ENCODE assay signal across 21 cellular contexts in the genomic region with DNA sequence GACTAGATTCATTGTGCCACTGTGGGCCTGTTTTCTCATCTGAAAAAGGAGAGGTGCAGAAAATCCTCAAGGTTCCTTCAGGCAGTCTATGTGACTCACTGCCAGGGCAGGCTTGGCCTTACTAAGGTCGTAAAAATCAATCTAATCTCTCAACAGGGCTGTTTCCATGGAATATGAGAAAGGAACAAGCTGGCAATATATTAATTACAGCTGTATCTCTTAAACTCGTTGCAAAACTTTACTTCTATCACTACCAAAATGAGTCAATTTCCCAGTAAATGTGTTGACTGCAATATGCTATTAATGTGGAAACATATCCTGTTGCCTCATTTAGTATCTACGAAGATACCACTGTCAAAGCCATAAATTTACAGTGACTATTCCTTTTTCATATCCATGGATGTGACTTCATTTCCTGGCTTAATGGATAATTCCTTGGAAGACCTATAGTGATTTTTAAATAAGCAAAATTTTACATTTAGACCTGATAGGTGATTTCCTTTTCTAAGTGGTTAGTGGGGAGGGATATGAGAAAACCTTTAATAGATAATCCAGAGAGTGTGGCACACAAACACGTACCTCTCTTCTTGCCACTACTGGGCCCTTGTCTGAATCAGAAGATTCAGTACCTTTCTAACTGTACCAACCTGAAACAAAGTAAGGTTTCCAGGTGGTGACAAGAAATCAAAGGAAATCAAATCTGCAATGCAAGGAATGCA.
DNase-seq lines count a peak whose midpoint lies in the region; ATAC-seq and TF ChIP-seq lines count a peak whose summit lies in the region.
"Had no signal": no experiment of that assay in that cellular context is flagged by ENCODE, and none has a peak within 500 bp of the region (broad histone marks: within the 10 kb centered on the region; RNA-seq: fewer than 3 reads in every experiment).

No MANE protein-coding gene starts in this region.

- TF ChIP-seq POLR2A in gastroesophageal sphincter (IDR thresholded peaks at IDR 0.05) = no peak

- H3K27ac ChIP-seq in A673 (ENCODE audit: low read depth, low read length, poor library complexity, severe bottlenecking) = no peak overlapping the region
- H3K27ac ChIP-seq in VCaP = peak overlapping the region; percentile 19
- H3K27ac ChIP-seq in gastroesophageal sphincter = no peak overlapping the region
- H3K27ac ChIP-seq: A549, esophagus squamous epithelium, neural progenitor cell had no signal

- H3K36me3 Mint-ChIP-seq in activated naive CD4-positive, alpha-beta T cell treated with anti-CD3 and anti-CD28 coated beads for 36 hours (ENCODE audit: low read depth) = no peaks in the 10 kb centered on the region
- H3K36me3 Mint-ChIP-seq: activated CD4-positive, alpha-beta memory T cell treated with anti-CD3 and anti-CD28 coated beads for 36 hours; activated naive CD8-positive, alpha-beta T cell; CD8-positive, alpha-beta T cell had no signal

- H3K9me3 Mint-ChIP-seq in activated naive CD4-positive, alpha-beta T cell treated with anti-CD3 and anti-CD28 coated beads for 36 hours = no peaks in the 10 kb centered on the region
- H3K9me3 Mint-ChIP-seq: activated CD4-positive, alpha-beta memory T cell treated with anti-CD3 and anti-CD28 coated beads for 36 hours; activated T-cell treated with anti-CD3 and anti-CD28 coated beads, Interleukin-2, amount 50 U/mL, for 72 hours; CD8-positive, alpha-beta T cell had no signal

- no peaks in the 10 kb centered on the region for H3K4me1 Mint-ChIP-seq in activated naive CD4-positive, alpha-beta T cell treated with anti-CD3 and anti-CD28 coated beads for 36 hours (ENCODE audit: low read depth)
- H3K4me1 Mint-ChIP-seq: neural progenitor cell had no signal

- H3K27me3 ChIP-seq in A673 (replicated peaks; ENCODE audit: insufficient read depth, low read depth, low read length, poor library complexity) (no peaks in the 10 kb centered on the region), gastroesophageal sphincter (no peaks in the 10 kb centered on the region)
- H3K27me3 ChIP-seq: esophagus squamous epithelium, neural progenitor cell had no signal

- no peak for TF ChIP-seq EP300 in gastroesophageal sphincter (IDR thresholded peaks at IDR 0.05)

- H3K27ac Mint-ChIP-seq in activated naive CD4-positive, alpha-beta T cell treated with anti-CD3 and anti-CD28 coated beads for 36 hours = no peak overlapping the region
- H3K27ac Mint-ChIP-seq: activated CD4-positive, alpha-beta memory T cell treated with anti-CD3 and anti-CD28 coated beads for 36 hours; activated naive CD8-positive, alpha-beta T cell; activated T-cell treated with anti-CD3 and anti-CD28 coated beads, Interleukin-2, amount 50 U/mL, for 72 hours; CD8-positive, alpha-beta T cell; neural progenitor cell had no signal

- WGBS in gastroesophageal sphincter (ENCODE audit: low coverage in 1 of 2), 2 donors = 53 to 59% methylated on average over 4 of the region's 4 CpGs

- no peak overlapping the region for H3K4me3 Mint-ChIP-seq in activated naive CD4-positive, alpha-beta T cell treated with anti-CD3 and anti-CD28 coated beads for 36 hours
- H3K4me3 Mint-ChIP-seq: activated CD4-positive, alpha-beta memory T cell treated with anti-CD3 and anti-CD28 coated beads for 36 hours; activated naive CD8-positive, alpha-beta T cell; activated T-cell treated with anti-CD3 and anti-CD28 coated beads, Interleukin-2, amount 50 U/mL, for 72 hours; CD8-positive, alpha-beta T cell; neural progenitor cell had no signal

- DNase-seq in A673 (ENCODE audit: low spot score) (peak; percentile 19), mesenteric fat pad (ENCODE audit: low spot score) (no peak), NCI-H345 treated with DMSO at 0.1 percent for 48 hours (lab: John Stamatoyannopoulos, UW; ENCODE audit: unreplicated experiment) (no peak)
- DNase-seq in activated naive CD4-positive, alpha-beta T cell treated with anti-CD3 and anti-CD28 coated beads for 36 hours = no peak
- DNase-seq: activated CD4-positive, alpha-beta memory T cell treated with anti-CD3 and anti-CD28 coated beads for 36 hours; activated T-cell treated with anti-CD3 and anti-CD28 coated beads, Interleukin-2, amount 50 U/mL, for 72 hours; CD8-positive, alpha-beta T cell; esophagus squamous epithelium; hippocampal formation; KG1; kidney glomerular epithelial cell; NCI-H1417 treated with DMSO at 0.1 percent for 48 hours; NCI-H446; stimulated activated naive CD4-positive, alpha-beta T cell treated with Interleukin-2 at 50 U/mL for 16 hours had no signal

- H3K36me3 ChIP-seq in A673 (ENCODE audit: insufficient read depth, low read length, poor library complexity, severe bottlenecking) (no peaks in the 10 kb centered on the region), gastroesophageal sphincter (peaks cover 0 to 18% of the 10 kb centered on the region in 2 donors)
- H3K36me3 ChIP-seq: esophagus squamous epithelium, neural progenitor cell had no signal

- CTCF ChIA-PET in A673 (lab: Charles Lee) = no interaction called here
- CTCF ChIA-PET in activated naive CD4-positive, alpha-beta T cell treated with anti-CD3 and anti-CD28 coated beads for 36 hours (lab: Charles Lee) = no interaction called here

- ATAC-seq in GM18909 (IDR thresholded peaks at IDR 0.05; ENCODE audit: poor library complexity, unreplicated experiment) = peak; percentile 51
- peak; percentile 25 for ATAC-seq in gastroesophageal sphincter
- ATAC-seq in HG03280 (IDR thresholded peaks at IDR 0.05; ENCODE audit: unreplicated experiment) = no peak
- ATAC-seq: A549; activated T-cell treated with anti-CD3 and anti-CD28 coated beads, Interleukin-2, amount 50 U/mL, for 72 hours; CD8-positive, alpha-beta T cell had no signal

- H3K9me3 ChIP-seq in A673 (ENCODE audit: low read depth, low read length, poor library complexity, severe bottlenecking) (no peaks in the 10 kb centered on the region), gastroesophageal sphincter (no peaks in the 10 kb centered on the region)
- H3K9me3 ChIP-seq: A549, esophagus squamous epithelium had no signal

- H3K4me1 ChIP-seq in A673 (ENCODE audit: insufficient read depth, low read length, poor library complexity, severe bottlenecking) (no peaks in the 10 kb centered on the region), gastroesophageal sphincter (no peaks in the 10 kb centered on the region)
- H3K4me1 ChIP-seq: A549, esophagus squamous epithelium, neural progenitor cell had no signal

- POLR2A ChIA-PET in A673 (lab: Charles Lee; ENCODE audit: low non-redundant PET) = no interaction called here

- H3K27me3 Mint-ChIP-seq in activated naive CD4-positive, alpha-beta T cell treated with anti-CD3 and anti-CD28 coated beads for 36 hours (ENCODE audit: low read depth) = no peaks in the 10 kb centered on the region
- H3K27me3 Mint-ChIP-seq: activated CD4-positive, alpha-beta memory T cell treated with anti-CD3 and anti-CD28 coated beads for 36 hours; activated naive CD8-positive, alpha-beta T cell had no signal

- no peak overlapping the region for H3K4me3 ChIP-seq in A673 (ENCODE audit: low read depth, low read length, poor library complexity, severe bottlenecking)
- no peak overlapping the region for H3K4me3 ChIP-seq in gastroesophageal sphincter
- H3K4me3 ChIP-seq: A549, esophagus squamous epithelium, neural progenitor cell had no signal

- intact Hi-C loops in A673 (cut with micrococcal nuclease; ENCODE audit: unreplicated experiment) = no loop called here
- intact Hi-C loops in activated naive CD4-positive, alpha-beta T cell treated with anti-CD3 and anti-CD28 coated beads for 36 hours (cut with micrococcal nuclease) = no loop called here

- no TSS peak for BruUV-seq in A673 (replicated peaks; lab: Mats Ljungman, UMichigan)

- TF ChIP-seq CTCF in A673 (conservative IDR thresholded peaks at IDR 0.05; ENCODE audit: low read depth, low read length) = no peak
- TF ChIP-seq CTCF in VCaP (conservative IDR thresholded peaks at IDR 0.05) = no peak
- no peak for TF ChIP-seq CTCF in gastroesophageal sphincter (IDR thresholded peaks at IDR 0.05)
